ENCODE assay signal across 8 cellular contexts in the genomic region with DNA sequence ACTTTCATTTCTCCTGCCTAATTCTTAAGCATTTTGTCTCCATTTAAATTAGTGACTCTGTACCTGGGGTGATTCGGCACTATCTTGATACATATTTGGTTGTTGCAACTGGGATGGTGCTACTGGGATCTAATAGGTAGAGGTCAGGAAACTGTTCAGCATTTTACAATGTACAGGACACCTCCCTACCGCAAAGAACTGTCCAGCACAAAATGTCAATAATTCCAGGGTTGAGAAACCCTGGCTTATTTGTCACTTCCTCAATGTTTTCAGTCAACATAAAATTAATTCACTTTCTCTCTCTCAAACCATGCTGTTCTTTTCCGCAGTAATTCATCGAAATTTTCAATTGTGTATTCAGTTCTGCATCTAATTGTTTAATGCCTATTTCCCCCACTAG.
"Had no signal": no experiment of that assay in that cellular context is flagged by ENCODE, and none has a peak within 500 bp of the region (broad histone marks: within the 10 kb centered on the region; RNA-seq: fewer than 3 reads in every experiment).

No MANE protein-coding gene starts in this region.

- H2AFZ ChIP-seq: GM23248 had no signal

- H3K27ac Mint-ChIP-seq: H9, HFFc6, IgD-negative memory B cell had no signal

- H3K36me3 Mint-ChIP-seq: IgD-negative memory B cell had no signal

- H3K9ac ChIP-seq: GM23248 had no signal

- H3K9me3 Mint-ChIP-seq: H9, HFFc6, IgD-negative memory B cell had no signal

- DNase-seq: GM23248, H9, HCEC 1CT, HFFc6 had no signal

- H3K4me3 Mint-ChIP-seq: H9, HFFc6, IgD-negative memory B cell had no signal

- H3K27ac ChIP-seq: GM23248, HL-60 had no signal

- ATAC-seq: HepG2, K562 had no signal

- H3K27me3 Mint-ChIP-seq: IgD-negative memory B cell had no signal

- H3K4me3 ChIP-seq: GM23248, K562 had no signal
